In genomic region chr11:47018637-47019036, GRCh38 we compare ENCODE assay signal across 29 cellular contexts.
"Had no signal": no experiment of that assay in that cellular context is flagged by ENCODE, and none has a peak within 500 bp of the region (broad histone marks: within the 10 kb centered on the region; RNA-seq: fewer than 3 reads in every experiment).

No MANE protein-coding gene starts in this region.

- H3K9me3 Mint-ChIP-seq: stimulated activated effector memory CD8-positive, alpha-beta T cell treated with anti-CD3 and anti-CD28 coated beads, Interleukin-12 subunit alpha, Interleukin-12 subunit beta, amount 100 ng/mL, for 72 hours; stimulated activated naive CD8-positive, alpha-beta T cell treated with anti-CD3 and anti-CD28 coated beads, Interleukin-15, amount 100 ng/mL, for 72 hours; stimulated activated naive CD8-positive, alpha-beta T cell treated with anti-CD3 and anti-CD28 coated beads, Interleukin-15, Interleukin-2, amounts not matched to agents 100 ng/mL and 50 ng/mL, for 24 hours; type B pancreatic cell had no signal

- H3K4me1 ChIP-seq: suprapubic skin, testis, tibial artery, upper lobe of left lung, upper lobe of right lung, uterus, vagina had no signal

- H3K27ac ChIP-seq: stomach, suprapubic skin, testis, thoracic aorta, thyroid gland, tibial artery, tibial nerve, transverse colon, upper lobe of left lung, upper lobe of right lung, uterus, vagina had no signal

- H3K36me3 Mint-ChIP-seq: stimulated activated effector memory CD8-positive, alpha-beta T cell treated with anti-CD3 and anti-CD28 coated beads, Interleukin-12 subunit alpha, Interleukin-12 subunit beta, amount 100 ng/mL, for 72 hours had no signal

- FAIRE-seq: urothelium cell line had no signal

- H3K27ac Mint-ChIP-seq: stimulated activated effector memory CD8-positive, alpha-beta T cell treated with anti-CD3 and anti-CD28 coated beads, Interleukin-12 subunit alpha, Interleukin-12 subunit beta, amount 100 ng/mL, for 72 hours; stimulated activated memory B cell treated with anti-CD40 and anti-IgM and Interleukin-4, amounts not matched to agents 10 μg/mL and 1 μg/mL and 100 μg/mL, for 72 hours; stimulated activated naive B cell treated with anti-CD40 and anti-IgM and Interleukin-4, amounts not matched to agents 10 μg/mL and 1 μg/mL and 100 μg/mL, for 72 hours; stimulated activated naive CD8-positive, alpha-beta T cell treated with anti-CD3 and anti-CD28 coated beads, Interleukin-15, amount 100 ng/mL, for 72 hours; stimulated activated naive CD8-positive, alpha-beta T cell treated with anti-CD3 and anti-CD28 coated beads, Interleukin-15, Interleukin-2, amounts not matched to agents 100 ng/mL and 50 ng/mL, for 24 hours; type B pancreatic cell had no signal

- H3K4me3 Mint-ChIP-seq: stimulated activated effector memory CD8-positive, alpha-beta T cell treated with anti-CD3 and anti-CD28 coated beads, Interleukin-12 subunit alpha, Interleukin-12 subunit beta, amount 100 ng/mL, for 72 hours; stimulated activated memory B cell treated with anti-CD40 and anti-IgM and Interleukin-4, amounts not matched to agents 10 μg/mL and 1 μg/mL and 100 μg/mL, for 72 hours; stimulated activated naive B cell treated with anti-CD40 and anti-IgM and Interleukin-4, amounts not matched to agents 10 μg/mL and 1 μg/mL and 100 μg/mL, for 72 hours; stimulated activated naive CD8-positive, alpha-beta T cell treated with anti-CD3 and anti-CD28 coated beads, Interleukin-15, amount 100 ng/mL, for 72 hours; stimulated activated naive CD8-positive, alpha-beta T cell treated with anti-CD3 and anti-CD28 coated beads, Interleukin-15, Interleukin-2, amounts not matched to agents 100 ng/mL and 50 ng/mL, for 24 hours; type B pancreatic cell had no signal

- ATAC-seq: stimulated activated memory B cell treated with anti-CD40 and anti-IgM and Interleukin-4, amounts not matched to agents 10 μg/mL and 1 μg/mL and 100 μg/mL, for 72 hours; upper lobe of right lung had no signal

- H3K4me1 Mint-ChIP-seq: stimulated activated effector memory CD8-positive, alpha-beta T cell treated with anti-CD3 and anti-CD28 coated beads, Interleukin-12 subunit alpha, Interleukin-12 subunit beta, amount 100 ng/mL, for 72 hours; stimulated activated memory B cell treated with anti-CD40 and anti-IgM and Interleukin-4, amounts not matched to agents 10 μg/mL and 1 μg/mL and 100 μg/mL, for 72 hours; stimulated activated naive CD8-positive, alpha-beta T cell treated with anti-CD3 and anti-CD28 coated beads, Interleukin-15, amount 100 ng/mL, for 72 hours had no signal

- DNase-seq: stimulated activated CD4-positive, alpha-beta T cell treated with anti-CD3 and anti-CD28 coated beads, Interleukin-2, amount 100 ng/mL, for 48 hours; stimulated activated CD4-positive, alpha-beta T cell treated with anti-CD3 and anti-CD28 coated beads, Interleukin-4, amount 100 ng/mL, for 1 hour; stimulated activated CD4-positive, alpha-beta T cell treated with anti-CD3 and anti-CD28 coated beads, Interleukin-4, amount 100 ng/mL, for 24 hours; stimulated activated CD4-positive, alpha-beta T cell treated with anti-CD3 and anti-CD28 coated beads, Interleukin-4, amount 100 ng/mL, for 4 hours; stimulated activated CD8-positive, alpha-beta memory T cell treated with anti-CD3 and anti-CD28 coated beads, Interleukin-4, amount 100 ng/mL, for 48 hours; stimulated activated naive B cell treated with anti-CD40 and anti-IgM and Interleukin-4, amounts not matched to agents 10 μg/mL and 1 μg/mL and 100 μg/mL, for 72 hours; stimulated activated naive CD4-positive, alpha-beta T cell; stimulated activated naive CD4-positive, alpha-beta T cell treated with Interleukin-2 at 50 U/mL for 16 hours; stimulated activated naive CD8-positive, alpha-beta T cell treated with anti-CD3 and anti-CD28 coated beads, Interleukin-15, amount 100 ng/mL, for 72 hours; stimulated activated naive CD8-positive, alpha-beta T cell treated with anti-CD3 and anti-CD28 coated beads, Interleukin-15, Interleukin-2, amounts not matched to agents 100 U/mL and 50 U/mL, for 24 hours; stomach; substantia nigra; testis; thyroid gland; tibial artery; transverse colon; trophoblast cell; upper lobe of left lung; upper lobe of right lung; uterus had no signal

- H3K36me3 ChIP-seq: stomach, suprapubic skin, thoracic aorta, thyroid gland, tibial artery, tibial nerve, transverse colon, upper lobe of left lung, upper lobe of right lung, uterus, vagina had no signal

- H3K27me3 ChIP-seq: stomach, suprapubic skin, testis, thyroid gland, tibial artery, tibial nerve, transverse colon, upper lobe of left lung, upper lobe of right lung, uterus, vagina had no signal

- H3K27me3 Mint-ChIP-seq: stimulated activated memory B cell treated with anti-CD40 and anti-IgM and Interleukin-4, amounts not matched to agents 10 μg/mL and 1 μg/mL and 100 μg/mL, for 72 hours; stimulated activated naive B cell treated with anti-CD40 and anti-IgM and Interleukin-4, amounts not matched to agents 10 μg/mL and 1 μg/mL and 100 μg/mL, for 72 hours; stimulated activated naive CD8-positive, alpha-beta T cell treated with anti-CD3 and anti-CD28 coated beads, Interleukin-15, amount 100 ng/mL, for 72 hours; stimulated activated naive CD8-positive, alpha-beta T cell treated with anti-CD3 and anti-CD28 coated beads, Interleukin-15, Interleukin-2, amounts not matched to agents 100 ng/mL and 50 ng/mL, for 24 hours; type B pancreatic cell had no signal

- H3K4me3 ChIP-seq: stomach, suprapubic skin, testis, thoracic aorta, thyroid gland, tibial artery, tibial nerve, transverse colon, upper lobe of left lung, upper lobe of right lung, uterus, vagina had no signal

- H3K9me3 ChIP-seq: stomach, suprapubic skin, testis, thoracic aorta, thyroid gland, tibial artery, tibial nerve, transverse colon, upper lobe of left lung, upper lobe of right lung, uterus, vagina had no signal
